9 cellular contexts compared by ENCODE assay signal in the genomic region with DNA sequence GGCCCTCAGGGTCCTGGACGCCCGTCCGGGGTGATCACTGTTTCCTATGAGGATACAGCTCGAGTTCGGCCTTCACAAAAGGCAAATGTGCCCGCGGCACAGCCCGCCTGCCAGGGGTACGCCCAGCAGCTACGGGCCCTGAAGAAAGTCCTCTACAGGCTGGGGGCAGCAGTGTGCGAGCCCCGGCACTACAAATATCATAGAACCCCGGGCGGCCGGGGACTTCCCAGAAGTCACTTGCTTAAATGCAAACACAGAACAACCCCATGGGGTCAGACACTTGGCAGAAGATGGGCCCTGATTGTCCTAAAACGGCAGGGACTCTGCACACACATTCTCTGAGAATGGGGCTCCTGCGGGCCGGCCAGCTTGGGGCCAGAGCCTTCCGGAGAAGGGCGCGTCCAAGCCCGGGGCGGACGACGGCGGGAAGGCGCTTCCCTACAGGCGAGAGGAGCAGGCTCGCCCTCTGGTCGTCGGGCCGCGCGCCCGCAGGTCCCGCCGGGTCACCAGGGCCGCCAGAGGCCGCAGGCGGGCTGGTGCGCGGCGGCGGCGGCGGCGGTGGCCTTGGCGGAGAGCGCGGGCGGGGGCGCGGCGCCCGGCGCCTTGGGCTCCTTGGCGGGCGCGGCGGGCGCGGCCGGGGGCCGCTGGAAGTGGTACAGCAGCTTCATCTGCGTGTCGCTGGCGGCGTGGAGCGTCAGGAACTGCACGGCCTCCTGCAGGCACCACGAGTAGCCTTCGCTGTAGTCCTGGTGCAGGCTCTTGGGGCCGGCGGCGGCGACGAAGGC. TPM values are rescaled to one million over a fixed set of nuclear protein-coding genes. Genes with fewer than 3 reads are reported as not detected.
DNase-seq lines count a peak whose midpoint lies in the region; ATAC-seq, FAIRE-seq and TF ChIP-seq lines count a peak whose summit lies in the region.
"Had no signal": no experiment of that assay in that cellular context is flagged by ENCODE, and none has a peak within 500 bp of the region (broad histone marks: within the 10 kb centered on the region; RNA-seq: fewer than 3 reads in every experiment).

No MANE protein-coding gene starts in this region.

- H3K9me2 ChIP-seq in OCI-LY7 (ENCODE audit: insufficient read depth, low read length), result no peaks in the 10 kb centered on the region

- H3K4me3 Mint-ChIP-seq in naive B cell (peak overlapping the region; percentile 80 to 90 (median 87)), progenitor cell of endocrine pancreas (ENCODE audit: low read depth) (no peak overlapping the region)

- H3K9me3 Mint-ChIP-seq in naive B cell (no peaks in the 10 kb centered on the region), progenitor cell of endocrine pancreas (ENCODE audit: low read depth) (no peaks in the 10 kb centered on the region)

- H3K27me3 ChIP-seq in bronchial epithelial cell (ENCODE audit: control insufficient read depth, insufficient read depth, low read length), result no peaks in the 10 kb centered on the region

- TF ChIP-seq CTCF in bronchial epithelial cell (IDR thresholded peaks at IDR 0.05; ENCODE audit: insufficient read depth, low read length, severe bottlenecking), result no peak
- TF ChIP-seq CTCF in progenitor cell of endocrine pancreas (IDR thresholded peaks at IDR 0.05; ENCODE audit: unreplicated experiment), result no peak
- TF ChIP-seq CTCF in OCI-LY7 (conservative IDR thresholded peaks at IDR 0.05; ENCODE audit: low read length), result no peak

- intact Hi-C loops in OCI-LY7 (cut with micrococcal nuclease; ENCODE audit: unreplicated experiment), result no loop called here

- H3K4me1 ChIP-seq in OCI-LY7 (ENCODE audit: insufficient read depth, low read length, poor library complexity, severe bottlenecking), result peaks cover 18% of the 10 kb centered on the region

- POLR2A ChIA-PET in OCI-LY7 (lab: Charles Lee), result no interaction called here

- no peak overlapping the region for H3K27ac ChIP-seq in OCI-LY7 (ENCODE audit: low read depth, low read length, poor library complexity, severe bottlenecking)

- peaks cover 9 to 42% (median 16%) of the 10 kb centered on the region in 3 donors for H3K27me3 Mint-ChIP-seq in naive B cell
- peaks cover 37% of the 10 kb centered on the region for H3K27me3 Mint-ChIP-seq in progenitor cell of endocrine pancreas

- BruUV-seq in OCI-LY7 (replicated peaks; lab: Mats Ljungman, UMichigan), result no TSS peak

- ATAC-seq in naive B cell (ENCODE audit: low read depth in 2 of 2), result peak; percentile 32 to 40
- ATAC-seq in HG03139 (IDR thresholded peaks at IDR 0.05; ENCODE audit: unreplicated experiment), result no peak
- no peak for ATAC-seq in GM18873 (IDR thresholded peaks at IDR 0.05; ENCODE audit: low FRiP score, unreplicated experiment)

- H3K4me2 ChIP-seq in OCI-LY7 (ENCODE audit: low read length), result no peak overlapping the region

- H3K9me3 ChIP-seq in OCI-LY7 (ENCODE audit: low read length), result no peaks in the 10 kb centered on the region

- H2AFZ ChIP-seq in OCI-LY7 (ENCODE audit: low read length), result no peak overlapping the region

- H3K4me3 ChIP-seq in bronchial epithelial cell (ENCODE audit: low read depth, low read length), result peak overlapping the region; percentile 13
- no peak overlapping the region for H3K4me3 ChIP-seq in OCI-LY7 (ENCODE audit: low read depth, low read length, poor library complexity, severe bottlenecking)

- DNase-seq in CD1c-positive myeloid dendritic cell (ENCODE audit: extremely low spot score) (peak; percentile 73), NCI-H69 (lab: John Stamatoyannopoulos, UW) (peak; percentile 76), bronchial epithelial cell (ENCODE audit: low read depth) (no peak), naive B cell (peak; percentile 57), progenitor cell of endocrine pancreas (ENCODE audit: low spot score, unreplicated experiment) (no peak), OCI-LY7 (ENCODE audit: low spot score) (no peak)

- CTCF ChIA-PET in OCI-LY7 (lab: Charles Lee; ENCODE audit: unreplicated experiment), result no interaction called here

- H4K20me1 ChIP-seq in OCI-LY7 (ENCODE audit: insufficient read depth, low read length), result peaks cover 13% of the 10 kb centered on the region

- H3K36me3 ChIP-seq in bronchial epithelial cell (ENCODE audit: control insufficient read depth, insufficient read depth, low read length) (no peaks in the 10 kb centered on the region), OCI-LY7 (ENCODE audit: insufficient read depth, low read length) (no peaks in the 10 kb centered on the region)

- H3K4me1 Mint-ChIP-seq in naive B cell (peaks cover 11 to 31% (median 30%) of the 10 kb centered on the region in 3 donors), progenitor cell of endocrine pancreas (ENCODE audit: low read depth) (peaks cover 12% of the 10 kb centered on the region)

- peaks cover 19% of the 10 kb centered on the region for H3K79me2 ChIP-seq in OCI-LY7 (ENCODE audit: insufficient read depth, low read depth, low read length)

- no peak for FAIRE-seq in bronchial epithelial cell (lab: Jason Lieb, UNC)

- H3K36me3 Mint-ChIP-seq in naive B cell (no peaks in the 10 kb centered on the region), progenitor cell of endocrine pancreas (ENCODE audit: insufficient read depth) (no peaks in the 10 kb centered on the region)

- H3K27ac Mint-ChIP-seq in naive B cell (peak overlapping the region in 4 of 6 donors; percentile 34 to 75 (median 62)), progenitor cell of endocrine pancreas (no peak overlapping the region)

RNA-seq across cellular contexts. Expression of gene HES5, which starts 0.9 kb away (rescaled TPM):
- total RNA-seq in bronchial epithelial cell, result 2.9 and 3.8 TPM in 2 replicates
- not detected for polyA plus RNA-seq in naive B cell (ENCODE audit: low read depth in 6 of 6)
- total RNA-seq in progenitor cell of endocrine pancreas, result 0.36 TPM in 1 of 2 replicates, not detected in the other
- total RNA-seq in OCI-LY7 (2014; rRNA removed; shearing (Covaris generic)), result not detected in 2 replicates
- total RNA-seq in OCI-LY7 (2022), result not detected in 2 replicates
- total RNA-seq: pulmonary artery endothelial cell had no signal

RNA-seq across cellular contexts. Expression of gene PANK4, which starts 2.8 kb away (rescaled TPM):
- total RNA-seq in bronchial epithelial cell, result 29.2 and 29.3 TPM in 2 replicates
- polyA plus RNA-seq in naive B cell (ENCODE audit: low read depth in 6 of 6), result 10 to 100 TPM in 3 of 6 donors, 1 to 10 TPM in 3; 8.6 to 22.2 (median 9.9) TPM
- total RNA-seq in progenitor cell of endocrine pancreas, result 42.5 and 45.4 TPM in 2 replicates
- 43.6 and 55.9 TPM in 2 replicates for total RNA-seq in OCI-LY7 (2014; rRNA removed; shearing (Covaris generic))
- 49.1 and 53.9 TPM in 2 replicates for total RNA-seq in OCI-LY7 (2022)

RNA-seq across cellular contexts. Expression of gene TNFRSF14, which starts 27.0 kb away (rescaled TPM):
- total RNA-seq in bronchial epithelial cell, result 10.4 and 11.1 TPM in 2 replicates
- polyA plus RNA-seq in naive B cell (ENCODE audit: low read depth in 6 of 6), result 10 to 100 TPM; 40.7 to 75.6 (median 50.4) TPM
- total RNA-seq in progenitor cell of endocrine pancreas, result 0.41 and 0.75 TPM in 2 replicates
- total RNA-seq in OCI-LY7 (2014; rRNA removed; shearing (Covaris generic)), result 15.0 and 18.5 TPM in 2 replicates
- 15.7 and 18.9 TPM in 2 replicates for total RNA-seq in OCI-LY7 (2022)

RNA-seq across cellular contexts. Expression of gene PLCH2, which starts 53.1 kb away (rescaled TPM):
- total RNA-seq in bronchial epithelial cell (64.2 and 93.2 TPM in 2 replicates), progenitor cell of endocrine pancreas (0.13 TPM in 1 of 2 replicates, not detected in the other), OCI-LY7 (2022) (1.0 and 1.4 TPM in 2 replicates)
- 1 to 10 TPM in 5 of 6 donors, under 1 TPM in 1; 0.94 to 2.5 (median 1.6) TPM for polyA plus RNA-seq in naive B cell (ENCODE audit: low read depth in 6 of 6)
- 1.8 and 2.2 TPM in 2 replicates for total RNA-seq in OCI-LY7 (2014; rRNA removed; shearing (Covaris generic))

RNA-seq across cellular contexts. Expression of gene PRXL2B, which starts 57.4 kb away (rescaled TPM):
- 5.2 and 6.8 TPM in 2 replicates for total RNA-seq in bronchial epithelial cell
- polyA plus RNA-seq in naive B cell (ENCODE audit: low read depth in 6 of 6), result 10 to 100 TPM; 11.6 to 18.6 (median 13.7) TPM
- total RNA-seq in progenitor cell of endocrine pancreas, result 32.0 and 36.4 TPM in 2 replicates
- total RNA-seq in OCI-LY7 (2014; rRNA removed; shearing (Covaris generic)), result 7.0 and 10.4 TPM in 2 replicates
- total RNA-seq in OCI-LY7 (2022), result 4.8 and 5.2 TPM in 2 replicates

Comparison
In these comparisons a context has a peak if more than half of its experiments do, and no peak if none do; other contexts are left out.
1. DNase-seq: peak in CD1c-positive myeloid dendritic cell (single experiment), NCI-H69 (single experiment) and naive B cell (single experiment); none in bronchial epithelial cell (single experiment), progenitor cell of endocrine pancreas (single experiment) and OCI-LY7 (single experiment).
2. ATAC-seq: peak in naive B cell (2 of 2); none in HG03139 (single experiment) and GM18873 (single experiment).